8 cellular contexts compared by ENCODE assay signal in genomic region chr4:7803992-7804758, GRCh38.
DNase-seq lines count a peak whose midpoint lies in the region; ATAC-seq and TF ChIP-seq lines count a peak whose summit lies in the region.

No MANE protein-coding gene starts in this region.

- in situ Hi-C loops in brain microvascular endothelial cell (cut with HindIII; ENCODE audit: low pct_ligation_motif_present, low sequenced_read_pairs): no loop called here

- H3K27me3 ChIP-seq in brain microvascular endothelial cell (replicated peaks): no peaks in the 10 kb centered on the region

- ATAC-seq in GM19035 (IDR thresholded peaks at IDR 0.05; ENCODE audit: unreplicated experiment): peak; percentile 52
- no peak for ATAC-seq in HG03159 (IDR thresholded peaks at IDR 0.05; ENCODE audit: unreplicated experiment)

- DNase-seq in AG10803 (ENCODE audit: low read depth) (peak; percentile 75), NCI-H1105 (lab: John Stamatoyannopoulos, UW) (peak; percentile 26), brain microvascular endothelial cell (peak; percentile 72), inferior parietal cortex (ENCODE audit: extremely low spot score) (peak; percentile 89)
- peak; percentile 68 to 78 for DNase-seq in stimulated activated CD4-positive, alpha-beta T cell treated with anti-CD3 and anti-CD28 coated beads, Interleukin-15, amount 100 ng/mL, for 1 hour (ENCODE audit: low read depth in 1 of 2, low spot score in 1 of 2)

- H3K27ac ChIP-seq in VCaP (no peak overlapping the region; the same call in 1 of the 2 replicates), brain microvascular endothelial cell (peak overlapping the region; percentile 78)

- TF ChIP-seq CTCF in AG10803 (conservative IDR thresholded peaks at IDR 0.05; ENCODE audit: low read length): peak; percentile 97
- TF ChIP-seq CTCF in VCaP (conservative IDR thresholded peaks at IDR 0.05): peak; percentile 95
- peak; percentile 99 for TF ChIP-seq CTCF in brain microvascular endothelial cell (IDR thresholded peaks at IDR 0.05; ENCODE audit: low read depth, low read length, missing control alignments)

- no peak overlapping the region for H3K4me3 ChIP-seq in AG10803 (ENCODE audit: low read length)
- no peak overlapping the region for H3K4me3 ChIP-seq in brain microvascular endothelial cell (ENCODE audit: low read depth, low read length)

- peaks cover 56% of the 10 kb centered on the region for H3K36me3 ChIP-seq in brain microvascular endothelial cell (replicated peaks)

Comparison
In these comparisons a context has a peak if more than half of its experiments do, and no peak if none do; other contexts are left out.
1. DNase-seq: peak in every context shown above with its lines; median percentile 89 in inferior parietal cortex; 75 in AG10803; 73 in stimulated activated CD4-positive, alpha-beta T cell treated with anti-CD3 and anti-CD28 coated beads, Interleukin-15, amount 100 ng/mL, for 1 hour; 72 in brain microvascular endothelial cell; 26 in NCI-H1105.